8 cellular contexts compared by ENCODE assay signal in the genomic region with DNA sequence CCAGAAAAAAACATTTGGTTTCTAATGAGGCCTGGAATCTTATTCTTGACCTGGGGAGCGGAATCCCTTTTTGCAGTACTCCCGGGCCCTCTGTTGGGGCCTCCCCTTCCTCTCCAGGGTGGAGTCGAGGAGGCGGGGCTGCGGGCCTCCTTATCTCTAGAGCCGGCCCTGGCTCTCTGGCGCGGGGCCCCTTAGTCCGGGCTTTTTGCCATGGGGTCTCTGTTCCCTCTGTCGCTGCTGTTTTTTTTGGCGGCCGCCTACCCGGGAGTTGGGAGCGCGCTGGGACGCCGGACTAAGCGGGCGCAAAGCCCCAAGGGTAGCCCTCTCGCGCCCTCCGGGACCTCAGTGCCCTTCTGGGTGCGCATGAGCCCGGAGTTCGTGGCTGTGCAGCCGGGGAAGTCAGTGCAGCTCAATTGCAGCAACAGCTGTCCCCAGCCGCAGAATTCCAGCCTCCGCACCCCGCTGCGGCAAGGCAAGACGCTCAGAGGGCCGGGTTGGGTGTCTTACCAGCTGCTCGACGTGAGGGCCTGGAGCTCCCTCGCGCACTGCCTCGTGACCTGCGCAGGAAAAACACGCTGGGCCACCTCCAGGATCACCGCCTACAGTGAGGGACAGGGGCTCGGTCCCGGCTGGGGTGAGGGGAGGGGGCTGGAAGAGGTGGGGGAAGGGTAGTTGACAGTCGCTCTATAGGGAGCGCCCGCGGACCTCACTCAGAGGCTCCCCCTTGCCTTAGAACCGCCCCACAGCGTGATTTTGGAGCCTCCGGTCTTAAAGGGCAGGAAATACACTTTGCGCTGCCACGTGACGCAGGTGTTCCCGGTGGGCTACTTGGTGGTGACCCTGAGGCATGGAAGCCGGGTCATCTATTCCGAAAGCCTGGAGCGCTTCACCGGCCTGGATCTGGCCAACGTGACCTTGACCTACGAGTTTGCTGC. TPM values are rescaled to one million over a fixed set of nuclear protein-coding genes. Genes with fewer than 3 reads are reported as not detected.
A peak's percentile ranks its signal among the peaks of the same experiment; 100 is the strongest.
DNase-seq lines count a peak whose midpoint lies in the region; ATAC-seq and TF ChIP-seq lines count a peak whose summit lies in the region.

A gene with protein sequence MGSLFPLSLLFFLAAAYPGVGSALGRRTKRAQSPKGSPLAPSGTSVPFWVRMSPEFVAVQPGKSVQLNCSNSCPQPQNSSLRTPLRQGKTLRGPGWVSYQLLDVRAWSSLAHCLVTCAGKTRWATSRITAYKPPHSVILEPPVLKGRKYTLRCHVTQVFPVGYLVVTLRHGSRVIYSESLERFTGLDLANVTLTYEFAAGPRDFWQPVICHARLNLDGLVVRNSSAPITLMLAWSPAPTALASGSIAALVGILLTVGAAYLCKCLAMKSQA (plus strand): TSS at position 153 of the 935 bp plus-strand sequence. CDS start 58 bp downstream, at position 211.

- H2BK120ac ChIP-seq in mesenchymal stem cell (ENCODE audit: low read depth, low read length) = no peak within 1 kb of the TSS

- no peak for ATAC-seq in HG02610 (IDR thresholded peaks at IDR 0.05; ENCODE audit: unreplicated experiment)

- WGBS in mesenchymal stem cell = 12% methylated on average over 59 of the region's 59 CpGs

- H3K27ac ChIP-seq in mesenchymal stem cell (ENCODE audit: low read length, poor library complexity, severe bottlenecking) = no peak within 1 kb of the TSS

- H3K4me1 ChIP-seq in mesenchymal stem cell (ENCODE audit: control insufficient read depth, insufficient read depth, low read depth, low read length) = peaks cover 46% of the 10 kb centered on the region

- H3K27ac Mint-ChIP-seq in brain = peak within 1 kb of the TSS in 2 of 5 experiments; percentile 37 to 86

- no peak within 1 kb of the TSS for H2BK5ac ChIP-seq in mesenchymal stem cell (ENCODE audit: low read depth, low read length, poor library complexity, severe bottlenecking)

- H4K8ac ChIP-seq in mesenchymal stem cell (ENCODE audit: low read length) = peak within 1 kb of the TSS; percentile 27

- no peak within 1 kb of the TSS for H3K9ac ChIP-seq in mesenchymal stem cell (ENCODE audit: low read length)

- H3K27me3 ChIP-seq in mesenchymal stem cell (ENCODE audit: control insufficient read depth in 1 of 2, insufficient read depth in 1 of 2, low read length in 2 of 2) = peaks cover 50 to 61% of the 10 kb centered on the region in 2 experiments

- peaks cover 36% of the 10 kb centered on the region for H3K4me1 Mint-ChIP-seq in brain

- H3K27me3 Mint-ChIP-seq in brain = peaks cover 96% of the 10 kb centered on the region

- peak; percentile 53 for DNase-seq in ELF-1 (ENCODE audit: low read depth, low spot score)
- peak; percentile 74 for DNase-seq in NCI-H2171 treated with DMSO at 0.1 percent for 48 hours (lab: John Stamatoyannopoulos, UW)
- DNase-seq in mesenchymal stem cell = peak; percentile 58
- DNase-seq in NCI-H187 treated with DMSO at 0.1 percent for 48 hours (lab: John Stamatoyannopoulos, UW) = no peak
- DNase-seq in C1 segment of cervical spinal cord (lab: John Stamatoyannopoulos, UW) = no peak
- no peak for DNase-seq in effector CD8-positive, alpha-beta T cell (lab: John Stamatoyannopoulos, UW)

- H3K14ac ChIP-seq in mesenchymal stem cell (ENCODE audit: low read length in 2 of 2) = no peak within 1 kb of the TSS

- H3K79me1 ChIP-seq in mesenchymal stem cell (replicated peaks; ENCODE audit: low read length, poor library complexity, severe bottlenecking) = no peaks in the 10 kb centered on the region

- no peaks in the 10 kb centered on the region for H3K36me3 Mint-ChIP-seq in brain

- H3K36me3 ChIP-seq in mesenchymal stem cell (ENCODE audit: control insufficient read depth in 1 of 2, insufficient read depth in 2 of 2, low read depth in 1 of 2, low read length in 2 of 2) = peaks cover 22 to 34% of the 10 kb centered on the region in 2 experiments

- peak within 1 kb of the TSS; percentile 80 for H2BK15ac ChIP-seq in mesenchymal stem cell (ENCODE audit: low read depth, poor library complexity, severe bottlenecking)

- no peak within 1 kb of the TSS for H3K23ac ChIP-seq in mesenchymal stem cell (ENCODE audit: low read length in 2 of 2)

- H3K4me3 ChIP-seq in mesenchymal stem cell (ENCODE audit: insufficient read depth in 1 of 2, low read depth in 1 of 2, low read length in 2 of 2) = no peak within 1 kb of the TSS

- H3K9me3 Mint-ChIP-seq in brain = peaks cover 0 to 9% (median 2%) of the 10 kb centered on the region in 5 experiments

- H3K4me3 Mint-ChIP-seq in brain = peak within 1 kb of the TSS in 4 of 5 experiments; percentile 14 to 61 (median 44)

- H3K4me2 ChIP-seq in mesenchymal stem cell (ENCODE audit: low read length, poor library complexity, severe bottlenecking) = peak within 1 kb of the TSS; percentile 19

- peak within 1 kb of the TSS in 1 of 2 experiments; percentile 38 for H3K4ac ChIP-seq in mesenchymal stem cell (ENCODE audit: low read depth in 1 of 2, low read length in 2 of 2)

- H3K9me3 ChIP-seq in mesenchymal stem cell (ENCODE audit: control insufficient read depth, low read length) = peaks cover 4% of the 10 kb centered on the region

- peak within 1 kb of the TSS; percentile 21 for H4K91ac ChIP-seq in mesenchymal stem cell (ENCODE audit: low read length)

- H2AK5ac ChIP-seq in mesenchymal stem cell (ENCODE audit: low read length, severe bottlenecking) = no peak within 1 kb of the TSS

- H2AFZ ChIP-seq in mesenchymal stem cell (ENCODE audit: low read depth, low read length) = no peak within 1 kb of the TSS

- peak within 1 kb of the TSS; percentile 8 to 46 for H3K18ac ChIP-seq in mesenchymal stem cell (ENCODE audit: low read depth in 1 of 2, low read length in 2 of 2)

- no peak within 1 kb of the TSS for H2BK12ac ChIP-seq in mesenchymal stem cell (ENCODE audit: low read length in 2 of 2)

- no peak for TF ChIP-seq CTCF in brain (conservative IDR thresholded peaks at IDR 0.05)

RNA-seq across cellular contexts. Expression of the gene that starts here (rescaled TPM):
- polyA plus RNA-seq in brain (ENCODE audit: insufficient read depth, low read depth, low replicate concordance) = not detected
- 1.4 TPM for polyA plus RNA-seq in mesenchymal stem cell (2013, experiment 1 of 2)
- polyA plus RNA-seq in mesenchymal stem cell (2013, experiment 2 of 2) = 1.0 TPM

Comparison
In these comparisons a context has a peak if more than half of its experiments do, and no peak if none do; other contexts are left out.
1. DNase-seq: peak in ELF-1 (single experiment), NCI-H2171 treated with DMSO at 0.1 percent for 48 hours (single experiment) and mesenchymal stem cell (single experiment); none in NCI-H187 treated with DMSO at 0.1 percent for 48 hours (single experiment), C1 segment of cervical spinal cord (0 of 14) and effector CD8-positive, alpha-beta T cell (single experiment).